ENCODE assay signal across 37 cellular contexts in genomic region chr19:7840629-7841028, GRCh38. TPM values are rescaled to one million over a fixed set of nuclear protein-coding genes. Genes with fewer than 3 reads are reported as not detected.
"Had no signal": no experiment of that assay in that cellular context is flagged by ENCODE, and none has a peak within 500 bp of the region (broad histone marks: within the 10 kb centered on the region; RNA-seq: fewer than 3 reads in every experiment).

No MANE protein-coding gene starts in this region.

- H3K4me3 ChIP-seq: adrenal gland, ascending aorta, breast epithelium, cardiac muscle cell, colonic mucosa, esophagus squamous epithelium, gastroesophageal sphincter had no signal

- H3K27ac ChIP-seq: adrenal gland, ascending aorta, breast epithelium, cardiac muscle cell, colonic mucosa, epithelial cell of prostate, esophagus squamous epithelium, gastroesophageal sphincter, WERI-Rb-1 had no signal

- H3K4me1 ChIP-seq: adrenal gland, ascending aorta, breast epithelium, colonic mucosa, gastroesophageal sphincter had no signal

- FAIRE-seq: endometrium, endothelial cell of umbilical vein had no signal

- ATAC-seq: activated CD4-positive, CD25-positive, alpha-beta regulatory T cell treated with anti-CD3 and anti-CD28 coated beads, Interleukin-2, amount 50 U/mL, for 24 hours; activated CD8-positive, alpha-beta T cell treated with anti-CD3 and anti-CD28 coated beads for 36 hours; activated naive CD8-positive, alpha-beta T cell treated with anti-CD3 and anti-CD28 coated beads, Interleukin-2, amount 50 U/mL, for 24 hours; activated T-cell treated with anti-CD3 and anti-CD28 coated beads, Interleukin-2, amount 50 U/mL, for 4 hours; activated T-helper 17 cell treated with anti-CD3 and anti-CD28 coated beads, Interleukin-2, amount 50 U/mL, for 72 hours; gastroesophageal sphincter; T-helper 17 cell had no signal

- H3K9me3 ChIP-seq: adrenal gland, ascending aorta, breast epithelium, colonic mucosa, esophagus squamous epithelium, gastroesophageal sphincter had no signal

- H3K27me3 ChIP-seq: adrenal gland, ascending aorta, breast epithelium, cardiac muscle cell, colonic mucosa, esophagus squamous epithelium, gastroesophageal sphincter had no signal

- DNase-seq: activated B cell treated with CpG ODN at 0.5 μM for 24 hours; activated CD4-positive, alpha-beta T cell treated with anti-CD3 and anti-CD28 coated beads for 48 hours; activated CD4-positive, alpha-beta T cell treated with anti-CD3 and anti-CD28 coated beads, Interleukin-2, amount 50 U/mL, for 1 hour; activated CD4-positive, alpha-beta T cell treated with anti-CD3 and anti-CD28 coated beads, Interleukin-2, amount 50 U/mL, for 48 hours; activated CD8-positive, alpha-beta memory T cell treated with anti-CD3 and anti-CD28 coated beads for 24 hours; activated CD8-positive, alpha-beta T cell treated with anti-CD3 and anti-CD28 coated beads for 36 hours; activated effector memory CD4-positive, alpha-beta T cell treated with Interleukin-2 at 50 U/mL for 16 hours; activated gamma-delta T cell treated with Interleukin-2 at 50 U/mL for 16 hours; activated naive CD4-positive, alpha-beta T cell treated with anti-CD3 and anti-CD28 coated beads, Interleukin-2, amount 50 U/mL, for 16 hours; activated naive CD4-positive, alpha-beta T cell treated with Interleukin-2 at 50 U/mL for 16 hours; activated naive CD8-positive, alpha-beta T cell treated with anti-CD3 and anti-CD28 coated beads for 36 hours; activated naive CD8-positive, alpha-beta T cell treated with anti-CD3 and anti-CD28 coated beads, Interleukin-2, amount 50 U/mL, for 24 hours; activated T-cell treated with anti-CD3 and anti-CD28 coated beads, Interleukin-2, amount 50 U/mL, for 4 hours; adrenal gland; central memory CD4-positive, alpha-beta T cell; cerebellar nuclear complex; colonic mucosa; effector CD8-positive, alpha-beta T cell; esophagus squamous epithelium; foreskin melanocyte; T-helper 1 cell; T-helper 17 cell; T1000; WERI-Rb-1 had no signal

- H3K36me3 ChIP-seq: adrenal gland, ascending aorta, breast epithelium, cardiac muscle cell, colonic mucosa, esophagus squamous epithelium, gastroesophageal sphincter, WERI-Rb-1 had no signal

RNA-seq across cellular contexts. Expression of gene PRR36, which starts 33.6 kb away (rescaled TPM):
- total RNA-seq: activated B cell treated with CpG ODN at 0.5 μM for 24 hours, ascending aorta, dermis microvascular lymphatic vessel endothelial cell, endothelial cell of umbilical vein, fibroblast of villous mesenchyme, gastroesophageal sphincter, glomerular endothelial cell had no signal
- polyA plus RNA-seq: endothelial cell of umbilical vein, fibroblast of lung had no signal

RNA-seq across cellular contexts. Expression of gene LRRC8E, which starts 47.7 kb away (rescaled TPM):
- total RNA-seq: activated B cell treated with CpG ODN at 0.5 μM for 24 hours; activated CD8-positive, alpha-beta T cell treated with anti-CD3 and anti-CD28 coated beads for 36 hours; activated naive CD8-positive, alpha-beta T cell treated with anti-CD3 and anti-CD28 coated beads for 36 hours; activated T-helper 17 cell treated with anti-CD3 and anti-CD28 coated beads, Interleukin-2, amount 50 U/mL, for 72 hours; ascending aorta; T-helper 17 cell had no signal
- polyA plus RNA-seq: cardiac muscle cell had no signal
